In genomic region chr13:27496851-27497250, GRCh38 we compare ENCODE assay signal across 19 cellular contexts.
DNase-seq lines count a peak whose midpoint lies in the region; ATAC-seq lines count a peak whose summit lies in the region.
"Had no signal": no experiment of that assay in that cellular context is flagged by ENCODE, and none has a peak within 500 bp of the region (broad histone marks: within the 10 kb centered on the region; RNA-seq: fewer than 3 reads in every experiment).

No MANE protein-coding gene starts in this region.

- ATAC-seq in HG03432 (IDR thresholded peaks at IDR 0.05; ENCODE audit: unreplicated experiment), result no peak
- ATAC-seq: SK-N-SH treated with all-trans-retinoic acid at 6 μM for 48 hours had no signal

- DNase-seq in NCI-H146 treated with DMSO at 0.1 percent for 48 hours (lab: John Stamatoyannopoulos, UW; ENCODE audit: unreplicated experiment), result peak; percentile 9
- DNase-seq in NCI-H146 (lab: John Stamatoyannopoulos, UW), result no peak
- DNase-seq in NCI-H69 (lab: John Stamatoyannopoulos, UW), result peak; percentile 23
- peak; percentile 84 for DNase-seq in left kidney (ENCODE audit: low read depth, low spot score)
- DNase-seq in activated CD4-positive, alpha-beta T cell treated with anti-CD3 and anti-CD28 coated beads, Interleukin-2, amount 50 U/mL, for 1 hour, result no peak
- DNase-seq in globus pallidus (ENCODE audit: low spot score), result no peak
- DNase-seq: 8988T, AML-193, Caco-2, GM23248, HCEC 1CT, KG1, NCI-H1105 treated with DMSO at 0.1 percent for 48 hours, NCI-H1694 treated with DMSO at 0.1 percent for 48 hours, NCI-H2081 treated with DMSO at 0.1 percent for 48 hours, NCI-H2171 treated with DMSO at 0.1 percent for 48 hours, NCI-H524 treated with DMSO at 0.1 percent for 48 hours had no signal

Comparison
In these comparisons a context has a peak if more than half of its experiments do, and no peak if none do; other contexts are left out.
1. DNase-seq: peak in NCI-H146 treated with DMSO at 0.1 percent for 48 hours (single experiment), NCI-H69 (single experiment) and left kidney (single experiment); none in NCI-H146 (single experiment), activated CD4-positive, alpha-beta T cell treated with anti-CD3 and anti-CD28 coated beads, Interleukin-2, amount 50 U/mL, for 1 hour (single experiment) and globus pallidus (single experiment).